ENCODE assay signal across 8 cellular contexts in the genomic region with DNA sequence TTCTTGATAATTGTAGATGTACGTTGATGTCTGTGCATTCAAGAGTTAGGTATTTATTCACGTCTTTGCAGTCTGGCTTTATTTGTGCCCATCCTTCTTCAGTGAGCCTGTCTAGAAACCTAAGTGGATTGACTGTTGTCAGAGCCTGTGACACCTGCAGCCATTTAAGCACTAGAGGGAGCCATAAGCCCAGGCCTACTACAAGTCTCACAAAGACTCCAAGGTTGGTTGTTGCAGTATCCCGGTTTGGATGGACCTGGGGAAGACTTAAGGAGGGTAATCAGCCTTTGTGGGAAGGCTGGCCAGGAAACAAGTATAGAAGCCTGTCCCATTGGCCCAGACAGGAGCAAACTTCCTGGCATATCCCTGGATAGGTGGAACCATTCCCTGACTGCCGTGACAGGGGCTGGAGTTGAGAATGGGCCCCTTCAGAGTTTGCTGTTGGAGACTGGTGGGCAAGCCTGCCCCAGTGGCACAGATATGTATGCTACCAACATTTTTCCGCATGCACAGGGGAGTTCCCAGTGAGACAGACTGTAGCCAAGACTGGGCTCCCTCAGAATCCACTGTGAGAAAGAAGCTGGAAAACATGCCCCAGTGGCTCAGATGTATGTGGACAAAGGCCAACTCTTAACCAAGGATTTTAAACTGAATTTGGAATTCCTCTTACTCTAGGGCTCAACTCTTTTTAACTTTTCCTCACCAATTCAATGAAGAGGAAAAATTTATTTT. TPM values are rescaled to one million over a fixed set of nuclear protein-coding genes. Genes with fewer than 3 reads are reported as not detected.
A peak's percentile ranks its signal among the peaks of the same experiment; 100 is the strongest.
DNase-seq lines count a peak whose midpoint lies in the region; ATAC-seq, FAIRE-seq and TF ChIP-seq lines count a peak whose summit lies in the region.

No MANE protein-coding gene starts in this region.

- peaks cover 7% of the 10 kb centered on the region; the same call in 1 of the 2 replicates for H3K4me1 Mint-ChIP-seq in WTC11

- H3K9me3 Mint-ChIP-seq in WTC11: no peaks in the 10 kb centered on the region

- H3K4me3 ChIP-seq in hepatocyte: no peak overlapping the region

- no peak overlapping the region for H3K27ac Mint-ChIP-seq in WTC11

- H3K4me2 ChIP-seq in hepatocyte: no peak overlapping the region

- FAIRE-seq in urothelium cell line (lab: Jason Lieb, UNC): peak; percentile 86

- H4K20me1 ChIP-seq in hepatocyte (ENCODE audit: insufficient read depth, poor library complexity, severe bottlenecking): no peaks in the 10 kb centered on the region

- H3K27me3 ChIP-seq in hepatocyte: peaks cover 5% of the 10 kb centered on the region

- CTCF ChIA-PET in WTC11 (lab: Charles Lee): interaction anchor here (1.1 to 1.5 kb wide), 5 partner anchors 42 to 568 kb away, joined by 3 to 10 read pairs (median 4); no protein-coding TSS in a partner anchor

- H3K27me3 Mint-ChIP-seq in WTC11 (ENCODE audit: low read depth): no peaks in the 10 kb centered on the region

- 40% methylated on average over 5 of the region's 5 CpGs for WGBS in hepatocyte (ENCODE audit: low lambda C conversion rate, missing lambda C conversion rate)

- peak; percentile 97 for ATAC-seq in WTC11

- DNase-seq in AG09319 (ENCODE audit: extremely low read depth, low read depth) (peak; percentile 34), GM20000 (ENCODE audit: low spot score) (peak; percentile 28), NCI-H2107 treated with DMSO at 0.1 percent for 48 hours (lab: John Stamatoyannopoulos, UW; ENCODE audit: unreplicated experiment) (peak; percentile 57), WTC11 (ENCODE audit: low spot score) (peak; percentile 67), hepatocyte (ENCODE audit: low spot score) (peak; percentile 79), urothelium cell line (ENCODE audit: low spot score) (peak; percentile 84)
- no peak for DNase-seq in activated CD8-positive, alpha-beta memory T cell treated with anti-CD3 and anti-CD28 coated beads for 24 hours
- no peak for DNase-seq in stimulated activated CD4-positive, alpha-beta T cell treated with anti-CD3 and anti-CD28 coated beads, Interleukin-12 subunit alpha, Interleukin-12 subunit beta, amount 100 ng/mL, for 4 hours

- H3K4me1 ChIP-seq in hepatocyte (ENCODE audit: insufficient read depth): no peaks in the 10 kb centered on the region

- no peaks in the 10 kb centered on the region for H3K36me3 Mint-ChIP-seq in WTC11

- no peaks in the 10 kb centered on the region for H3K36me3 ChIP-seq in hepatocyte (replicated peaks; ENCODE audit: insufficient read depth, low read depth)

- no peaks in the 10 kb centered on the region for H3K9me2 ChIP-seq in hepatocyte (replicated peaks; ENCODE audit: insufficient read depth)

- H3K27ac ChIP-seq in hepatocyte: no peak overlapping the region

- no peaks in the 10 kb centered on the region for H3K79me2 ChIP-seq in hepatocyte

- peak; percentile 84 for TF ChIP-seq CTCF in AG09319 (IDR thresholded peaks at IDR 0.05; ENCODE audit: low read depth, low read length)
- peak; percentile 69 for TF ChIP-seq CTCF in GM20000 (IDR thresholded peaks at IDR 0.05; ENCODE audit: extremely low read depth, missing control alignments)
- TF ChIP-seq CTCF in WTC11 (IDR thresholded peaks at IDR 0.05): peak; percentile 50
- peak; percentile 78 for TF ChIP-seq CTCF in hepatocyte (IDR thresholded peaks at IDR 0.05; ENCODE audit: poor library complexity)

- H3K9me3 ChIP-seq in hepatocyte (ENCODE audit: low read depth): no peaks in the 10 kb centered on the region

- H3K4me3 Mint-ChIP-seq in WTC11: no peak overlapping the region

- H2AFZ ChIP-seq in hepatocyte: no peak overlapping the region

- POLR2A ChIA-PET in WTC11 (lab: Charles Lee): no interaction called here

TF ChIP-seq in WTC11, 78 proteins besides CTCF, POLR2A, EP300 and RAD21:
- TF ChIP-seq ZNF121 (CRISPR knock-in tag; IDR thresholded peaks at IDR 0.05) (no peak), CREB1 (CRISPR knock-in tag; IDR thresholded peaks at IDR 0.05) (no peak)
- TF ChIP-seq, protein P1, sequence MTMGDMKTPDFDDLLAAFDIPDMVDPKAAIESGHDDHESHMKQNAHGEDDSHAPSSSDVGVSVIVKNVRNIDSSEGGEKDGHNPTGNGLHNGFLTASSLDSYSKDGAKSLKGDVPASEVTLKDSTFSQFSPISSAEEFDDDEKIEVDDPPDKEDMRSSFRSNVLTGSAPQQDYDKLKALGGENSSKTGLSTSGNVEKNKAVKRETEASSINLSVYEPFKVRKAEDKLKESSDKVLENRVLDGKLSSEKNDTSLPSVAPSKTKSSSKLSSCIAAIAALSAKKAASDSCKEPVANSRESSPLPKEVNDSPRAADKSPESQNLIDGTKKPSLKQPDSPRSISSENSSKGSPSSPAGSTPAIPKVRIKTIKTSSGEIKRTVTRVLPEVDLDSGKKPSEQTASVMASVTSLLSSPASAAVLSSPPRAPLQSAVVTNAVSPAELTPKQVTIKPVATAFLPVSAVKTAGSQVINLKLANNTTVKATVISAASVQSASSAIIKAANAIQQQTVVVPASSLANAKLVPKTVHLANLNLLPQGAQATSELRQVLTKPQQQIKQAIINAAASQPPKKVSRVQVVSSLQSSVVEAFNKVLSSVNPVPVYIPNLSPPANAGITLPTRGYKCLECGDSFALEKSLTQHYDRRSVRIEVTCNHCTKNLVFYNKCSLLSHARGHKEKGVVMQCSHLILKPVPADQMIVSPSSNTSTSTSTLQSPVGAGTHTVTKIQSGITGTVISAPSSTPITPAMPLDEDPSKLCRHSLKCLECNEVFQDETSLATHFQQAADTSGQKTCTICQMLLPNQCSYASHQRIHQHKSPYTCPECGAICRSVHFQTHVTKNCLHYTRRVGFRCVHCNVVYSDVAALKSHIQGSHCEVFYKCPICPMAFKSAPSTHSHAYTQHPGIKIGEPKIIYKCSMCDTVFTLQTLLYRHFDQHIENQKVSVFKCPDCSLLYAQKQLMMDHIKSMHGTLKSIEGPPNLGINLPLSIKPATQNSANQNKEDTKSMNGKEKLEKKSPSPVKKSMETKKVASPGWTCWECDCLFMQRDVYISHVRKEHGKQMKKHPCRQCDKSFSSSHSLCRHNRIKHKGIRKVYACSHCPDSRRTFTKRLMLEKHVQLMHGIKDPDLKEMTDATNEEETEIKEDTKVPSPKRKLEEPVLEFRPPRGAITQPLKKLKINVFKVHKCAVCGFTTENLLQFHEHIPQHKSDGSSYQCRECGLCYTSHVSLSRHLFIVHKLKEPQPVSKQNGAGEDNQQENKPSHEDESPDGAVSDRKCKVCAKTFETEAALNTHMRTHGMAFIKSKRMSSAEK (CRISPR knock-in tag; IDR thresholded peaks at IDR 0.05; ENCODE audit: borderline replicate concordance): no peak
- TF ChIP-seq, protein P2, sequence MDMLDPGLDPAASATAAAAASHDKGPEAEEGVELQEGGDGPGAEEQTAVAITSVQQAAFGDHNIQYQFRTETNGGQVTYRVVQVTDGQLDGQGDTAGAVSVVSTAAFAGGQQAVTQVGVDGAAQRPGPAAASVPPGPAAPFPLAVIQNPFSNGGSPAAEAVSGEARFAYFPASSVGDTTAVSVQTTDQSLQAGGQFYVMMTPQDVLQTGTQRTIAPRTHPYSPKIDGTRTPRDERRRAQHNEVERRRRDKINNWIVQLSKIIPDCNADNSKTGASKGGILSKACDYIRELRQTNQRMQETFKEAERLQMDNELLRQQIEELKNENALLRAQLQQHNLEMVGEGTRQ (CRISPR knock-in tag; IDR thresholded peaks at IDR 0.05): no peak
- TF ChIP-seq, protein P3, sequence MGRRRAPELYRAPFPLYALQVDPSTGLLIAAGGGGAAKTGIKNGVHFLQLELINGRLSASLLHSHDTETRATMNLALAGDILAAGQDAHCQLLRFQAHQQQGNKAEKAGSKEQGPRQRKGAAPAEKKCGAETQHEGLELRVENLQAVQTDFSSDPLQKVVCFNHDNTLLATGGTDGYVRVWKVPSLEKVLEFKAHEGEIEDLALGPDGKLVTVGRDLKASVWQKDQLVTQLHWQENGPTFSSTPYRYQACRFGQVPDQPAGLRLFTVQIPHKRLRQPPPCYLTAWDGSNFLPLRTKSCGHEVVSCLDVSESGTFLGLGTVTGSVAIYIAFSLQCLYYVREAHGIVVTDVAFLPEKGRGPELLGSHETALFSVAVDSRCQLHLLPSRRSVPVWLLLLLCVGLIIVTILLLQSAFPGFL (CRISPR knock-in tag; IDR thresholded peaks at IDR 0.05; ENCODE audit: borderline replicate concordance): no peak
- TF ChIP-seq, protein P4, sequence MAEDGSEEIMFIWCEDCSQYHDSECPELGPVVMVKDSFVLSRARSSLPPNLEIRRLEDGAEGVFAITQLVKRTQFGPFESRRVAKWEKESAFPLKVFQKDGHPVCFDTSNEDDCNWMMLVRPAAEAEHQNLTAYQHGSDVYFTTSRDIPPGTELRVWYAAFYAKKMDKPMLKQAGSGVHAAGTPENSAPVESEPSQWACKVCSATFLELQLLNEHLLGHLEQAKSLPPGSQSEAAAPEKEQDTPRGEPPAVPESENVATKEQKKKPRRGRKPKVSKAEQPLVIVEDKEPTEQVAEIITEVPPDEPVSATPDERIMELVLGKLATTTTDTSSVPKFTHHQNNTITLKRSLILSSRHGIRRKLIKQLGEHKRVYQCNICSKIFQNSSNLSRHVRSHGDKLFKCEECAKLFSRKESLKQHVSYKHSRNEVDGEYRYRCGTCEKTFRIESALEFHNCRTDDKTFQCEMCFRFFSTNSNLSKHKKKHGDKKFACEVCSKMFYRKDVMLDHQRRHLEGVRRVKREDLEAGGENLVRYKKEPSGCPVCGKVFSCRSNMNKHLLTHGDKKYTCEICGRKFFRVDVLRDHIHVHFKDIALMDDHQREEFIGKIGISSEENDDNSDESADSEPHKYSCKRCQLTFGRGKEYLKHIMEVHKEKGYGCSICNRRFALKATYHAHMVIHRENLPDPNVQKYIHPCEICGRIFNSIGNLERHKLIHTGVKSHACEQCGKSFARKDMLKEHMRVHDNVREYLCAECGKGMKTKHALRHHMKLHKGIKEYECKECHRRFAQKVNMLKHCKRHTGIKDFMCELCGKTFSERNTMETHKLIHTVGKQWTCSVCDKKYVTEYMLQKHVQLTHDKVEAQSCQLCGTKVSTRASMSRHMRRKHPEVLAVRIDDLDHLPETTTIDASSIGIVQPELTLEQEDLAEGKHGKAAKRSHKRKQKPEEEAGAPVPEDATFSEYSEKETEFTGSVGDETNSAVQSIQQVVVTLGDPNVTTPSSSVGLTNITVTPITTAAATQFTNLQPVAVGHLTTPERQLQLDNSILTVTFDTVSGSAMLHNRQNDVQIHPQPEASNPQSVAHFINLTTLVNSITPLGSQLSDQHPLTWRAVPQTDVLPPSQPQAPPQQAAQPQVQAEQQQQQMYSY (CRISPR knock-in tag; IDR thresholded peaks at IDR 0.05): peak; percentile 84

RNA-seq across cellular contexts. Expression of a gene that starts 9.3 kb away (rescaled TPM):
- total RNA-seq in WTC11 (2021): not detected in 3 replicates
- not detected in 2 replicates for total RNA-seq in hepatocyte
- polyA plus RNA-seq in hepatocyte: not detected in 2 replicates

Comparison
In these comparisons a context has a peak if more than half of its experiments do, and no peak if none do; other contexts are left out.
1. DNase-seq: peak in AG09319 (single experiment), GM20000 (single experiment), NCI-H2107 treated with DMSO at 0.1 percent for 48 hours (single experiment), WTC11 (single experiment), hepatocyte (single experiment) and urothelium cell line (single experiment); none in activated CD8-positive, alpha-beta memory T cell treated with anti-CD3 and anti-CD28 coated beads for 24 hours (single experiment) and stimulated activated CD4-positive, alpha-beta T cell treated with anti-CD3 and anti-CD28 coated beads, Interleukin-12 subunit alpha, Interleukin-12 subunit beta, amount 100 ng/mL, for 4 hours (single experiment).
2. Peak in every context shown above with its lines, with median percentiles within 50 percentile points of each other: CTCF ChIP-seq.